ENCODE assay signal across 16 cellular contexts in genomic region chr2:188495990-188496431, GRCh38.
DNase-seq lines count a peak whose midpoint lies in the region; ATAC-seq and TF ChIP-seq lines count a peak whose summit lies in the region.
"Had no signal": no experiment of that assay in that cellular context is flagged by ENCODE, and none has a peak within 500 bp of the region (broad histone marks: within the 10 kb centered on the region; RNA-seq: fewer than 3 reads in every experiment).

No MANE protein-coding gene starts in this region.

- POLR2A ChIA-PET in HEK293 (lab: Yijun Ruan, JAX) (no interaction called here), RWPE1 (lab: Yijun Ruan, JAX; ENCODE audit: low non-redundant PET) (no interaction called here)

- CTCF ChIA-PET in HEK293 (lab: Yijun Ruan, JAX): interaction anchor here (0.7 kb wide), 1 partner anchor 60 kb away, joined by 3 read pairs; no protein-coding TSS in a partner anchor
- CTCF ChIA-PET in RWPE1 (lab: Yijun Ruan, JAX): no interaction called here

- no peaks in the 10 kb centered on the region for H3K79me2 ChIP-seq in ACC112 (ENCODE audit: control insufficient read depth, insufficient read depth, low read length, unreplicated experiment)

- peak overlapping the region; percentile 7; the same call in 1 of the 2 replicates for H3K4me3 ChIP-seq in ACC112 (ENCODE audit: low read depth, low read length)
- no peak overlapping the region for H3K4me3 ChIP-seq in HEK293 (ENCODE audit: low read depth, low read length)
- H3K4me3 ChIP-seq: heart left ventricle, left ventricle myocardium inferior, tibial nerve had no signal

- peak; percentile 54 for ATAC-seq in foreskin keratinocyte
- ATAC-seq in HG03378 (IDR thresholded peaks at IDR 0.05; ENCODE audit: unreplicated experiment): no peak
- ATAC-seq in HG02973 (IDR thresholded peaks at IDR 0.05; ENCODE audit: unreplicated experiment): no peak
- ATAC-seq: heart left ventricle had no signal

- no peaks in the 10 kb centered on the region for H3K9me3 ChIP-seq in HEK293 (ENCODE audit: control insufficient read depth, insufficient read depth, low read depth, low read length)
- H3K9me3 ChIP-seq: heart left ventricle, left ventricle myocardium inferior, tibial nerve had no signal

- H3K27ac ChIP-seq in ACC112 (ENCODE audit: low read depth, low read length) (peak overlapping the region; percentile 21), HEK293 (ENCODE audit: extremely low read depth, low read depth, low read length) (no peak overlapping the region), foreskin keratinocyte (no peak overlapping the region), RWPE1 (no peak overlapping the region)
- H3K27ac ChIP-seq: heart left ventricle, left ventricle myocardium inferior, tibial nerve, VCaP had no signal

- H3K4me1 ChIP-seq in ACC112 (ENCODE audit: control insufficient read depth, insufficient read depth, low read length, unreplicated experiment) (peaks cover 30% of the 10 kb centered on the region), HEK293 (ENCODE audit: control insufficient read depth, insufficient read depth, low read length) (no peaks in the 10 kb centered on the region; the same call in none of the 2 replicates), foreskin keratinocyte (no peaks in the 10 kb centered on the region)
- H3K4me1 ChIP-seq: left ventricle myocardium inferior had no signal

- H2AFZ ChIP-seq in ACC112 (ENCODE audit: low read length, unreplicated experiment): no peak overlapping the region

- TF ChIP-seq CTCF in HEK293 (tag by site-specific recombination; IDR thresholded peaks at IDR 0.05) (no peak), foreskin keratinocyte (conservative IDR thresholded peaks at IDR 0.05) (no peak), RWPE1 (conservative IDR thresholded peaks at IDR 0.05; ENCODE audit: low read depth) (no peak)

- H3K36me3 ChIP-seq in ACC112 (ENCODE audit: insufficient read depth, low read length): no peaks in the 10 kb centered on the region
- no peaks in the 10 kb centered on the region for H3K36me3 ChIP-seq in HEK293 (ENCODE audit: control insufficient read depth in 2 of 2, insufficient read depth in 1 of 2, low read length in 2 of 2)
- H3K36me3 ChIP-seq: heart left ventricle, left ventricle myocardium inferior, tibial nerve had no signal

- DNase-seq in amniotic epithelial cell (ENCODE audit: low read depth) (peak; percentile 96), foreskin keratinocyte (no peak), RWPE1 (ENCODE audit: low spot score) (no peak), hippocampal formation (lab: John Stamatoyannopoulos, UW) (no peak)
- DNase-seq: DND-41, heart left ventricle, left ventricle myocardium inferior, NCI-H1105 treated with DMSO at 0.1 percent for 48 hours, NCI-H510A, Right ventricle myocardium superior had no signal

- H3K27me3 ChIP-seq in ACC112 (ENCODE audit: insufficient read depth, low read length) (no peaks in the 10 kb centered on the region), foreskin keratinocyte (no peaks in the 10 kb centered on the region)
- H3K27me3 ChIP-seq: heart left ventricle, tibial nerve had no signal

TF ChIP-seq in HEK293, 187 proteins besides CTCF, POLR2A, EP300 and RAD21:
- no peak for TF ChIP-seq KLF1 (tag by site-specific recombination; IDR thresholded peaks at IDR 0.05)
- TF ChIP-seq BCL6B (tag by site-specific recombination; IDR thresholded peaks at IDR 0.05): peak; percentile 54; the same call in 1 of the 2 replicates
- TF ChIP-seq PRDM1 (tag by site-specific recombination; IDR thresholded peaks at IDR 0.05): 0 out of 2 replicates have a peak, but pooled peaks have one; percentile 18
- TF ChIP-seq ZXDB (tag by site-specific recombination; IDR thresholded peaks at IDR 0.05): 0 out of 2 replicates have a peak, but pooled peaks have one; percentile 27
- TF ChIP-seq, protein P1, sequence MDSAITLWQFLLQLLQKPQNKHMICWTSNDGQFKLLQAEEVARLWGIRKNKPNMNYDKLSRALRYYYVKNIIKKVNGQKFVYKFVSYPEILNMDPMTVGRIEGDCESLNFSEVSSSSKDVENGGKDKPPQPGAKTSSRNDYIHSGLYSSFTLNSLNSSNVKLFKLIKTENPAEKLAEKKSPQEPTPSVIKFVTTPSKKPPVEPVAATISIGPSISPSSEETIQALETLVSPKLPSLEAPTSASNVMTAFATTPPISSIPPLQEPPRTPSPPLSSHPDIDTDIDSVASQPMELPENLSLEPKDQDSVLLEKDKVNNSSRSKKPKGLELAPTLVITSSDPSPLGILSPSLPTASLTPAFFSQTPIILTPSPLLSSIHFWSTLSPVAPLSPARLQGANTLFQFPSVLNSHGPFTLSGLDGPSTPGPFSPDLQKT (IDR thresholded peaks at IDR 0.05; ENCODE audit: borderline replicate concordance, low read depth, low read length): no peak
- peak; percentile 76; the same call in 1 of the 2 replicates for TF ChIP-seq TCF7L2 (IDR thresholded peaks at IDR 0.05; ENCODE audit: borderline replicate concordance, low read depth, low read length)
- TF ChIP-seq KLF10 (tag by site-specific recombination; IDR thresholded peaks at IDR 0.05): no peak
TF ChIP-seq in HEK293: peak in this region for 4.
